ENCODE assay signal across 12 cellular contexts in genomic region chr2:73059106-73059505, GRCh38.
"Had no signal": no experiment of that assay in that cellular context is flagged by ENCODE, and none has a peak within 500 bp of the region (broad histone marks: within the 10 kb centered on the region; RNA-seq: fewer than 3 reads in every experiment).

No MANE protein-coding gene starts in this region.

- H3K27me3 ChIP-seq: esophagus muscularis mucosa, heart left ventricle had no signal

- DNase-seq: activated CD4-positive, alpha-beta memory T cell treated with anti-CD3 and anti-CD28 coated beads, Interleukin-2, amount 10 ng/mL, durations not matched to agents 7 days and 5 days; activated CD4-positive, alpha-beta T cell treated with anti-CD3 and anti-CD28 coated beads for 36 hours; activated naive CD4-positive, alpha-beta T cell; activated naive CD8-positive, alpha-beta T cell treated with anti-CD3 and anti-CD28 coated beads, Interleukin-2, amount 50 U/mL, for 24 hours; heart left ventricle; right cardiac atrium; T-helper 1 cell had no signal

- H3K27ac ChIP-seq: esophagus muscularis mucosa, heart left ventricle, SK-N-MC, VCaP had no signal

- ATAC-seq: activated CD4-positive, alpha-beta T cell treated with anti-CD3 and anti-CD28 coated beads for 36 hours; activated naive CD8-positive, alpha-beta T cell treated with anti-CD3 and anti-CD28 coated beads, Interleukin-2, amount 50 U/mL, for 24 hours; right cardiac atrium; stimulated activated memory B cell treated with anti-CD40 and anti-IgM and Interleukin-4, amounts not matched to agents 10 μg/mL and 1 μg/mL and 100 μg/mL, for 72 hours had no signal

- H3K4me3 ChIP-seq: esophagus muscularis mucosa, heart left ventricle, SK-N-MC, smooth muscle cell had no signal
